In the genomic region with DNA sequence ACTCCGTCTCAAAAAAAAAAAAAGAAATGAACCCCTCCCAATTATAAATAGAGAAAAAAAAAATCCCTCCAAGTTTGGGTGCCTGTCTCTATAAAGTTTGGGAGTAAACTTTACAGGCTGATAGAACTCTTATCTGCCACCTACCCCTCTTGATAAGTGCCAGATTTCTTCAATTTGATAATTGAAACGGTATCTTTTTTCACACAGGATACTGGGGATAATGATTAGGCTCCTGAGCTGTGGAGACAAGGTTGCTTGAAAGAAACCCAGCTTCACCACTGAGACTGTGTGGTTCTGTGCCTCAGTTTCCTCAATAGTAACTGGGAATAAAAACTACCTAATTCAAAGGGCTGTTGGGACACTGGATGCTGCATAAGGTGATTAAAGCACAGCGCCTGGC, we compare ENCODE assay signal across 1 cellular context.
TF ChIP-seq lines count a peak whose summit lies in the region.

No MANE protein-coding gene starts in this region.

TF ChIP-seq in HepG2, 621 proteins besides CTCF, POLR2A, EP300 and RAD21 (continued from another document):
- TF ChIP-seq KAT7 (CRISPR knock-in tag; IDR thresholded peaks at IDR 0.05; ENCODE audit: borderline replicate concordance), result no peak
- TF ChIP-seq, protein P1, sequence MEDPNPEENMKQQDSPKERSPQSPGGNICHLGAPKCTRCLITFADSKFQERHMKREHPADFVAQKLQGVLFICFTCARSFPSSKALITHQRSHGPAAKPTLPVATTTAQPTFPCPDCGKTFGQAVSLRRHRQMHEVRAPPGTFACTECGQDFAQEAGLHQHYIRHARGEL (CRISPR knock-in tag; IDR thresholded peaks at IDR 0.05), result no peak
